ENCODE assay signal across 15 cellular contexts in the genomic region with DNA sequence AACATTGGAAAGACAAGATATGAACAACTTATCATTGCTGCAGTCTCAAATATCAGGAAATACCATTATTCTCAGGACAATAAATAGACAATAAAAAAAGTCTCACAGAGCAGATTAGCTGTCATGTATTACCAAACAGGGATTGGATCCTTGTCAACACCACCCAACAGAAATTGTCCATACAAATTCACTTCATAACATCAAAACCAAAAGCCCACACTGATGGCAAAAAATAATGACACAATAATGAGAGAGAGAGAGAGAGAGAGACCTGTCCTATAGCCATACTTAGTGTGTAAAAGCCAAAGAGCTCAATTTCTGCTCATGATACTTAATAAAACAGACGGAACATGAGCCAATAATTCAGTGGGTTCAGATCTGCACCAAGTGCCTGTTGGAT.
DNase-seq lines count a peak whose midpoint lies in the region; ATAC-seq and TF ChIP-seq lines count a peak whose summit lies in the region.
"Had no signal": no experiment of that assay in that cellular context is flagged by ENCODE, and none has a peak within 500 bp of the region (broad histone marks: within the 10 kb centered on the region; RNA-seq: fewer than 3 reads in every experiment).

No MANE protein-coding gene starts in this region.

- CTCF ChIA-PET in activated naive CD4-positive, alpha-beta T cell treated with anti-CD3 and anti-CD28 coated beads for 36 hours (lab: Charles Lee) = no interaction called here
- CTCF ChIA-PET in CD8-positive, alpha-beta memory T cell (lab: Charles Lee) = no interaction called here

- H3K4me1 ChIP-seq in CD8-positive, alpha-beta memory T cell (ENCODE audit: insufficient read depth, low read length) = peaks cover 18% of the 10 kb centered on the region

- POLR2A ChIA-PET in CD8-positive, alpha-beta memory T cell (lab: Charles Lee) = interaction anchor here (0.6 to 1.4 kb wide), 2 partner anchors 42 to 135 kb away, joined by 4 to 5 read pairs; no protein-coding TSS in a partner anchor

- DNase-seq in activated naive CD4-positive, alpha-beta T cell treated with anti-CD3 and anti-CD28 coated beads for 36 hours = no peak
- no peak for DNase-seq in activated naive CD4-positive, alpha-beta T cell treated with Interleukin-2 at 50 U/mL for 16 hours
- DNase-seq in CD8-positive, alpha-beta memory T cell = no peak
- no peak for DNase-seq in central memory CD8-positive, alpha-beta T cell (ENCODE audit: low spot score in 2 of 2)
- DNase-seq in medulla oblongata (ENCODE audit: extremely low spot score) = no peak
- DNase-seq in stimulated activated effector memory CD8-positive, alpha-beta T cell treated with anti-CD3 and anti-CD28 coated beads, Interleukin-12 subunit alpha, Interleukin-12 subunit beta, amount 100 ng/mL, for 72 hours (ENCODE audit: low spot score in 2 of 2) = no peak
- DNase-seq: ACHN, MG63, NCI-H187, NCI-H446 treated with DMSO at 0.1 percent for 48 hours, NCI-H748 treated with DMSO at 0.1 percent for 48 hours, PC-9 had no signal

- no peak for TF ChIP-seq CTCF in nephron (IDR thresholded peaks at IDR 0.05; ENCODE audit: unreplicated experiment in 3 of 3)

- H3K36me3 ChIP-seq in CD8-positive, alpha-beta memory T cell (ENCODE audit: insufficient read depth, low read length) = no peaks in the 10 kb centered on the region
- H3K36me3 ChIP-seq: MG63 had no signal

- H3K4me3 Mint-ChIP-seq in activated naive CD4-positive, alpha-beta T cell treated with anti-CD3 and anti-CD28 coated beads for 36 hours = no peak overlapping the region
- H3K4me3 Mint-ChIP-seq in CD8-positive, alpha-beta memory T cell = peak overlapping the region in 5 of 7 donors; percentile 2 to 91 (median 5)
- H3K4me3 Mint-ChIP-seq in central memory CD8-positive, alpha-beta T cell = peak overlapping the region; percentile 35
- peak overlapping the region; percentile 16 to 68 (median 33) for H3K4me3 Mint-ChIP-seq in nephron
- no peak overlapping the region for H3K4me3 Mint-ChIP-seq in stimulated activated effector memory CD8-positive, alpha-beta T cell treated with anti-CD3 and anti-CD28 coated beads, Interleukin-12 subunit alpha, Interleukin-12 subunit beta, amount 100 ng/mL, for 72 hours

- H3K4me1 Mint-ChIP-seq in activated naive CD4-positive, alpha-beta T cell treated with anti-CD3 and anti-CD28 coated beads for 36 hours (ENCODE audit: low read depth) = peaks cover 33% of the 10 kb centered on the region
- peaks cover 24 to 47% (median 42%) of the 10 kb centered on the region in 3 donors for H3K4me1 Mint-ChIP-seq in CD8-positive, alpha-beta memory T cell
- peaks cover 24% of the 10 kb centered on the region for H3K4me1 Mint-ChIP-seq in central memory CD8-positive, alpha-beta T cell
- peaks cover 21% of the 10 kb centered on the region for H3K4me1 Mint-ChIP-seq in nephron
- H3K4me1 Mint-ChIP-seq in stimulated activated effector memory CD8-positive, alpha-beta T cell treated with anti-CD3 and anti-CD28 coated beads, Interleukin-12 subunit alpha, Interleukin-12 subunit beta, amount 100 ng/mL, for 72 hours = peaks cover 25% of the 10 kb centered on the region

- no peaks in the 10 kb centered on the region for H3K27me3 Mint-ChIP-seq in activated naive CD4-positive, alpha-beta T cell treated with anti-CD3 and anti-CD28 coated beads for 36 hours (ENCODE audit: low read depth)
- no peaks in the 10 kb centered on the region for H3K27me3 Mint-ChIP-seq in CD8-positive, alpha-beta memory T cell
- no peaks in the 10 kb centered on the region for H3K27me3 Mint-ChIP-seq in central memory CD8-positive, alpha-beta T cell
- peaks cover 17% of the 10 kb centered on the region for H3K27me3 Mint-ChIP-seq in nephron (ENCODE audit: low read depth)

- intact Hi-C loops in activated naive CD4-positive, alpha-beta T cell treated with anti-CD3 and anti-CD28 coated beads for 36 hours (cut with micrococcal nuclease) = loop anchor here (10.0 kb wide), 1 partner anchor 842 kb away; a partner anchor contains a TSS

- no peak overlapping the region for H3K4me3 ChIP-seq in CD8-positive, alpha-beta memory T cell (ENCODE audit: low read length)
- H3K4me3 ChIP-seq: MG63, PC-9 had no signal

- H3K36me3 Mint-ChIP-seq in activated naive CD4-positive, alpha-beta T cell treated with anti-CD3 and anti-CD28 coated beads for 36 hours (ENCODE audit: low read depth) = no peaks in the 10 kb centered on the region
- H3K36me3 Mint-ChIP-seq in CD8-positive, alpha-beta memory T cell = peaks cover 0 to 6% (median 0%) of the 10 kb centered on the region in 3 donors
- H3K36me3 Mint-ChIP-seq in central memory CD8-positive, alpha-beta T cell (ENCODE audit: insufficient read depth) = peaks cover 9% of the 10 kb centered on the region
- H3K36me3 Mint-ChIP-seq in nephron (ENCODE audit: low read depth) = no peaks in the 10 kb centered on the region
- peaks cover 13% of the 10 kb centered on the region for H3K36me3 Mint-ChIP-seq in stimulated activated effector memory CD8-positive, alpha-beta T cell treated with anti-CD3 and anti-CD28 coated beads, Interleukin-12 subunit alpha, Interleukin-12 subunit beta, amount 100 ng/mL, for 72 hours

- H3K27ac Mint-ChIP-seq in activated naive CD4-positive, alpha-beta T cell treated with anti-CD3 and anti-CD28 coated beads for 36 hours = peak overlapping the region; percentile 10
- H3K27ac Mint-ChIP-seq in CD8-positive, alpha-beta memory T cell = peak overlapping the region in 7 of 8 donors; percentile 21 to 98 (median 81)
- peak overlapping the region; percentile 54 for H3K27ac Mint-ChIP-seq in central memory CD8-positive, alpha-beta T cell (ENCODE audit: low read depth)
- H3K27ac Mint-ChIP-seq in nephron = peak overlapping the region in 1 of 3 experiments; percentile 9
- no peak overlapping the region for H3K27ac Mint-ChIP-seq in stimulated activated effector memory CD8-positive, alpha-beta T cell treated with anti-CD3 and anti-CD28 coated beads, Interleukin-12 subunit alpha, Interleukin-12 subunit beta, amount 100 ng/mL, for 72 hours

- ATAC-seq in central memory CD8-positive, alpha-beta T cell (replicated peaks; ENCODE audit: extremely low read depth, poor library complexity, severe bottlenecking) = no peak
- no peak for ATAC-seq in stimulated activated effector memory CD8-positive, alpha-beta T cell treated with anti-CD3 and anti-CD28 coated beads, Interleukin-12 subunit alpha, Interleukin-12 subunit beta, amount 100 ng/mL, for 72 hours
- ATAC-seq: GM23338 had no signal

- no peaks in the 10 kb centered on the region for H3K9me3 Mint-ChIP-seq in activated naive CD4-positive, alpha-beta T cell treated with anti-CD3 and anti-CD28 coated beads for 36 hours
- H3K9me3 Mint-ChIP-seq in CD8-positive, alpha-beta memory T cell = no peaks in the 10 kb centered on the region
- H3K9me3 Mint-ChIP-seq in central memory CD8-positive, alpha-beta T cell = no peaks in the 10 kb centered on the region
- H3K9me3 Mint-ChIP-seq in nephron = no peaks in the 10 kb centered on the region
- no peaks in the 10 kb centered on the region for H3K9me3 Mint-ChIP-seq in stimulated activated effector memory CD8-positive, alpha-beta T cell treated with anti-CD3 and anti-CD28 coated beads, Interleukin-12 subunit alpha, Interleukin-12 subunit beta, amount 100 ng/mL, for 72 hours
- H3K9me3 Mint-ChIP-seq: GM23338 had no signal

- H3K27me3 ChIP-seq in CD8-positive, alpha-beta memory T cell (ENCODE audit: insufficient read depth, low read length, poor library complexity, severe bottlenecking) = no peaks in the 10 kb centered on the region
- H3K27me3 ChIP-seq: MG63 had no signal

- no peak overlapping the region for H3K27ac ChIP-seq in CD8-positive, alpha-beta memory T cell (ENCODE audit: low read depth, low read length)
- H3K27ac ChIP-seq: KMS-11, PC-9 had no signal

- H3K9me3 ChIP-seq in CD8-positive, alpha-beta memory T cell (ENCODE audit: low read length) = no peaks in the 10 kb centered on the region
- H3K9me3 ChIP-seq: MG63 had no signal

Comparison
In these comparisons a context has a peak if more than half of its experiments do, and no peak if none do; other contexts are left out.
1. H3K4me3 Mint-ChIP-seq: peak in CD8-positive, alpha-beta memory T cell (5 of 7), central memory CD8-positive, alpha-beta T cell (single experiment) and nephron (3 of 3); none in activated naive CD4-positive, alpha-beta T cell treated with anti-CD3 and anti-CD28 coated beads for 36 hours (single experiment) and stimulated activated effector memory CD8-positive, alpha-beta T cell treated with anti-CD3 and anti-CD28 coated beads, Interleukin-12 subunit alpha, Interleukin-12 subunit beta, amount 100 ng/mL, for 72 hours (single experiment).